Comparison of ENCODE assay signal across 15 cellular contexts in genomic region chr1:202201266-202201665, GRCh38. TPM values are rescaled to one million over a fixed set of nuclear protein-coding genes. Genes with fewer than 3 reads are reported as not detected.
"Had no signal": no experiment of that assay in that cellular context is flagged by ENCODE, and none has a peak within 500 bp of the region (broad histone marks: within the 10 kb centered on the region; RNA-seq: fewer than 3 reads in every experiment).

No MANE protein-coding gene starts in this region.

- H3K27me3 ChIP-seq: vagina had no signal

- H3K4me3 ChIP-seq: skin epidermis, tibial nerve, vagina had no signal

- ATAC-seq: activated CD4-positive, CD25-positive, alpha-beta regulatory T cell treated with anti-CD3 and anti-CD28 coated beads, Interleukin-2, amount 50 U/mL, for 24 hours; activated T-cell treated with anti-CD3 and anti-CD28 coated beads, Interleukin-2, amount 50 U/mL, for 72 hours; left colon had no signal

- DNase-seq: activated gamma-delta T cell treated with Interleukin-2 at 50 U/mL for 16 hours; activated naive CD8-positive, alpha-beta T cell treated with anti-CD3 and anti-CD28 coated beads for 36 hours; activated T-cell treated with anti-CD3 and anti-CD28 coated beads, Interleukin-2, amount 50 U/mL, for 72 hours; left colon had no signal

- FAIRE-seq: astrocyte had no signal

- H3K36me3 Mint-ChIP-seq: activated naive CD8-positive, alpha-beta T cell treated with anti-CD3 and anti-CD28 coated beads for 36 hours; memory B cell had no signal

- H3K36me3 ChIP-seq: tibial nerve, vagina had no signal

- H3K9me3 Mint-ChIP-seq: activated naive CD8-positive, alpha-beta T cell treated with anti-CD3 and anti-CD28 coated beads for 36 hours; activated T-cell treated with anti-CD3 and anti-CD28 coated beads, Interleukin-2, amount 50 U/mL, for 72 hours; dendritic cell treated with granulocyte-macrophage colony-stimulating factor and Interleukin-4, amounts not matched to agents 40 ng/mL and 50 ng/mL, for 4 days; memory B cell; neural crest cell had no signal

- H3K79me2 ChIP-seq: parathyroid adenoma had no signal

- H3K4me1 ChIP-seq: parathyroid adenoma had no signal

- H3K4me3 Mint-ChIP-seq: activated naive CD8-positive, alpha-beta T cell treated with anti-CD3 and anti-CD28 coated beads for 36 hours; activated T-cell treated with anti-CD3 and anti-CD28 coated beads, Interleukin-2, amount 50 U/mL, for 72 hours; dendritic cell treated with granulocyte-macrophage colony-stimulating factor and Interleukin-4, amounts not matched to agents 40 ng/mL and 50 ng/mL, for 4 days; memory B cell; neural crest cell had no signal

- H2AFZ ChIP-seq: parathyroid adenoma had no signal

- H3K27ac ChIP-seq: parathyroid adenoma, tibial nerve, vagina had no signal

- H3K27me3 Mint-ChIP-seq: activated naive CD8-positive, alpha-beta T cell treated with anti-CD3 and anti-CD28 coated beads for 36 hours had no signal

- H3K9ac ChIP-seq: parathyroid adenoma had no signal

- H3K9me3 ChIP-seq: tibial nerve, vagina had no signal

- H3K27ac Mint-ChIP-seq: activated naive CD8-positive, alpha-beta T cell treated with anti-CD3 and anti-CD28 coated beads for 36 hours; activated T-cell treated with anti-CD3 and anti-CD28 coated beads, Interleukin-2, amount 50 U/mL, for 72 hours; dendritic cell treated with granulocyte-macrophage colony-stimulating factor and Interleukin-4, amounts not matched to agents 40 ng/mL and 50 ng/mL, for 4 days; memory B cell had no signal

RNA-seq across cellular contexts. Expression of gene LGR6, which starts 7.7 kb away (rescaled TPM):
- total RNA-seq: epithelial cell of proximal tubule had no signal

RNA-seq across cellular contexts. Expression of gene PTPN7, which starts 40.9 kb away (rescaled TPM):
- total RNA-seq: neural crest cell, renal cortical epithelial cell had no signal
